In genomic region chr1:23799570-23800395, GRCh38 we compare ENCODE assay signal across 8 cellular contexts. TPM values are rescaled to one million over a fixed set of nuclear protein-coding genes. Genes with fewer than 3 reads are reported as not detected.
DNase-seq lines count a peak whose midpoint lies in the region; ATAC-seq and TF ChIP-seq lines count a peak whose summit lies in the region.

No MANE protein-coding gene starts in this region.

- TF ChIP-seq RAD21 in liver (IDR thresholded peaks at IDR 0.05) = peak in 1 of 2 donors; percentile 17

- TF ChIP-seq CTCF in RWPE2 (IDR thresholded peaks at IDR 0.05; ENCODE audit: poor library complexity, severe bottlenecking) (no peak), choroid plexus epithelial cell (conservative IDR thresholded peaks at IDR 0.05; ENCODE audit: low read depth, low read length) (no peak), liver (IDR thresholded peaks at IDR 0.05; ENCODE audit: low read depth, low read length, missing input control) (no peak)

- H3K9ac ChIP-seq in liver (ENCODE audit: low read depth in 1 of 2, low read length in 2 of 2) = peak overlapping the region; percentile 62 to 96

- 3% methylated on average over 47 of the region's 47 CpGs for WGBS in liver

- peaks cover 8% of the 10 kb centered on the region for H3K4me1 ChIP-seq in RWPE2 (ENCODE audit: insufficient read depth, poor library complexity, severe bottlenecking)
- H3K4me1 ChIP-seq in liver (ENCODE audit: control insufficient read depth in 4 of 4, insufficient read depth in 4 of 4, low read length in 3 of 4) = peaks cover 12 to 50% (median 41%) of the 10 kb centered on the region in 4 donors

- ATAC-seq in HG03039 (IDR thresholded peaks at IDR 0.05; ENCODE audit: unreplicated experiment) = peak; percentile 2
- peak; percentile 81 for ATAC-seq in RWPE2 (ENCODE audit: low read depth)

- DNase-seq in activated CD8-positive, alpha-beta memory T cell treated with anti-CD3 and anti-CD28 coated beads for 24 hours = peak; percentile 72
- DNase-seq in activated CD8-positive, alpha-beta memory T cell treated with anti-CD3 and anti-CD28 coated beads, Interleukin-2, amount 50 U/mL, for 4 hours = no peak
- peak; percentile 97 for DNase-seq in RWPE2 (ENCODE audit: low spot score)
- DNase-seq in choroid plexus epithelial cell (ENCODE audit: low read depth) = peak; percentile 71
- peak; percentile 31 for DNase-seq in stromal cell of bone marrow (ENCODE audit: low read depth)
- no peak for DNase-seq in KG1 (lab: John Stamatoyannopoulos, UW)

- no peaks in the 10 kb centered on the region for H3K9me3 ChIP-seq in RWPE2 (ENCODE audit: severe bottlenecking)
- no peaks in the 10 kb centered on the region for H3K9me3 ChIP-seq in liver (ENCODE audit: control insufficient read depth in 4 of 4, low read length in 3 of 4)

- H3K36me3 ChIP-seq in RWPE2 (ENCODE audit: low read depth) (peaks cover 37% of the 10 kb centered on the region), liver (ENCODE audit: control insufficient read depth in 4 of 4, insufficient read depth in 3 of 4, low read depth in 1 of 4, low read length in 3 of 4) (peaks cover 2 to 27% (median 10%) of the 10 kb centered on the region in 4 donors)

- H3K27me3 ChIP-seq in RWPE2 (ENCODE audit: insufficient read depth, poor library complexity, severe bottlenecking) = no peaks in the 10 kb centered on the region
- H3K27me3 ChIP-seq in liver (ENCODE audit: control insufficient read depth in 4 of 4, insufficient read depth in 4 of 4, low read length in 3 of 4) = no peaks in the 10 kb centered on the region

- H3K27ac ChIP-seq in RWPE2 (ENCODE audit: poor library complexity, severe bottlenecking) (peak overlapping the region; percentile 94), liver (ENCODE audit: low read depth in 1 of 2, low read length in 2 of 2) (peak overlapping the region; percentile 99 to 100)

- H3K4me3 ChIP-seq in RWPE2 (ENCODE audit: severe bottlenecking) = peak overlapping the region; percentile 70
- H3K4me3 ChIP-seq in choroid plexus epithelial cell (ENCODE audit: low read depth, low read length) = peak overlapping the region; percentile 79
- H3K4me3 ChIP-seq in liver (ENCODE audit: low read depth in 1 of 3, low read length in 3 of 3) = peak overlapping the region; percentile 80 to 91 (median 80)

TF ChIP-seq in liver, 16 proteins besides CTCF, POLR2A, EP300 and RAD21:
- TF ChIP-seq YY1 (IDR thresholded peaks at IDR 0.05) (peak; percentile 33), HNF4G (IDR thresholded peaks at IDR 0.05) (peak; percentile 45), HNF4A (conservative IDR thresholded peaks at IDR 0.05) (peak; percentile 71 to 75), SP1 (IDR thresholded peaks at IDR 0.05) (peak; percentile 63), TAF1 (conservative IDR thresholded peaks at IDR 0.05) (no peak), RXRA (IDR thresholded peaks at IDR 0.05) (no peak), GABPA (IDR thresholded peaks at IDR 0.05 in 1 of 2, conservative IDR thresholded peaks at IDR 0.05 in 1 of 2) (no peak), FOXA1 (IDR thresholded peaks at IDR 0.05) (no peak), EGR1 (IDR thresholded peaks at IDR 0.05; ENCODE audit: low read depth in 2 of 2) (peak; percentile 3 to 57), FOXA2 (IDR thresholded peaks at IDR 0.05) (no peak), NR2F2 (IDR thresholded peaks at IDR 0.05) (no peak), JUND (IDR thresholded peaks at IDR 0.05) (no peak), ZBTB33 (IDR thresholded peaks at IDR 0.05) (no peak)
- TF ChIP-seq, protein P1, sequence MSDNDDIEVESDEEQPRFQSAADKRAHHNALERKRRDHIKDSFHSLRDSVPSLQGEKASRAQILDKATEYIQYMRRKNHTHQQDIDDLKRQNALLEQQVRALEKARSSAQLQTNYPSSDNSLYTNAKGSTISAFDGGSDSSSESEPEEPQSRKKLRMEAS (IDR thresholded peaks at IDR 0.05) = no peak
- TF ChIP-seq, protein P2, sequence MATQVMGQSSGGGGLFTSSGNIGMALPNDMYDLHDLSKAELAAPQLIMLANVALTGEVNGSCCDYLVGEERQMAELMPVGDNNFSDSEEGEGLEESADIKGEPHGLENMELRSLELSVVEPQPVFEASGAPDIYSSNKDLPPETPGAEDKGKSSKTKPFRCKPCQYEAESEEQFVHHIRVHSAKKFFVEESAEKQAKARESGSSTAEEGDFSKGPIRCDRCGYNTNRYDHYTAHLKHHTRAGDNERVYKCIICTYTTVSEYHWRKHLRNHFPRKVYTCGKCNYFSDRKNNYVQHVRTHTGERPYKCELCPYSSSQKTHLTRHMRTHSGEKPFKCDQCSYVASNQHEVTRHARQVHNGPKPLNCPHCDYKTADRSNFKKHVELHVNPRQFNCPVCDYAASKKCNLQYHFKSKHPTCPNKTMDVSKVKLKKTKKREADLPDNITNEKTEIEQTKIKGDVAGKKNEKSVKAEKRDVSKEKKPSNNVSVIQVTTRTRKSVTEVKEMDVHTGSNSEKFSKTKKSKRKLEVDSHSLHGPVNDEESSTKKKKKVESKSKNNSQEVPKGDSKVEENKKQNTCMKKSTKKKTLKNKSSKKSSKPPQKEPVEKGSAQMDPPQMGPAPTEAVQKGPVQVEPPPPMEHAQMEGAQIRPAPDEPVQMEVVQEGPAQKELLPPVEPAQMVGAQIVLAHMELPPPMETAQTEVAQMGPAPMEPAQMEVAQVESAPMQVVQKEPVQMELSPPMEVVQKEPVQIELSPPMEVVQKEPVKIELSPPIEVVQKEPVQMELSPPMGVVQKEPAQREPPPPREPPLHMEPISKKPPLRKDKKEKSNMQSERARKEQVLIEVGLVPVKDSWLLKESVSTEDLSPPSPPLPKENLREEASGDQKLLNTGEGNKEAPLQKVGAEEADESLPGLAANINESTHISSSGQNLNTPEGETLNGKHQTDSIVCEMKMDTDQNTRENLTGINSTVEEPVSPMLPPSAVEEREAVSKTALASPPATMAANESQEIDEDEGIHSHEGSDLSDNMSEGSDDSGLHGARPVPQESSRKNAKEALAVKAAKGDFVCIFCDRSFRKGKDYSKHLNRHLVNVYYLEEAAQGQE (IDR thresholded peaks at IDR 0.05) = peak; percentile 19
- TF ChIP-seq, protein P3, sequence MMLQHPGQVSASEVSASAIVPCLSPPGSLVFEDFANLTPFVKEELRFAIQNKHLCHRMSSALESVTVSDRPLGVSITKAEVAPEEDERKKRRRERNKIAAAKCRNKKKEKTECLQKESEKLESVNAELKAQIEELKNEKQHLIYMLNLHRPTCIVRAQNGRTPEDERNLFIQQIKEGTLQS (IDR thresholded peaks at IDR 0.05) = no peak

RNA-seq across cellular contexts. Expression of gene GALE, which starts 0.8 kb away (rescaled TPM):
- 10 to 100 TPM; 22.9 to 43.4 TPM for total RNA-seq in liver
- 10 to 100 TPM; 37.0 to 40.4 TPM for polyA plus RNA-seq in liver

RNA-seq across cellular contexts. Expression of gene LYPLA2, which starts 8.8 kb away (rescaled TPM):
- total RNA-seq in liver = 10 to 100 TPM; 26.3 to 33.9 TPM
- polyA plus RNA-seq in liver = 10 to 100 TPM; 52.6 to 71.1 TPM

RNA-seq across cellular contexts. Expression of gene PITHD1, which starts 21.6 kb away (rescaled TPM):
- 10 to 100 TPM; 28.4 to 86.4 TPM for total RNA-seq in liver
- polyA plus RNA-seq in liver = 10 to 100 TPM; 17.1 to 21.1 TPM

RNA-seq across cellular contexts. Expression of gene HMGCL, which starts 25.4 kb away (rescaled TPM):
- total RNA-seq in liver = 100 to 1,000 TPM in 1 of 2 donors, 10 to 100 TPM in 1; 68.2 to 111 TPM
- polyA plus RNA-seq in liver = 100 to 1,000 TPM; 187 to 198 TPM

RNA-seq across cellular contexts. Expression of gene ELOA, which starts 56.5 kb away (rescaled TPM):
- 10 to 100 TPM; 11.1 to 34.9 TPM for total RNA-seq in liver
- 10 to 100 TPM; 20.9 to 27.8 TPM for polyA plus RNA-seq in liver

Comparison
In these comparisons a context has a peak if more than half of its experiments do, and no peak if none do; other contexts are left out.
1. DNase-seq: peak in activated CD8-positive, alpha-beta memory T cell treated with anti-CD3 and anti-CD28 coated beads for 24 hours (single experiment), RWPE2 (single experiment), choroid plexus epithelial cell (single experiment) and stromal cell of bone marrow (single experiment); none in activated CD8-positive, alpha-beta memory T cell treated with anti-CD3 and anti-CD28 coated beads, Interleukin-2, amount 50 U/mL, for 4 hours (single experiment) and KG1 (single experiment).
2. Peak in every context shown above with its lines, with median percentiles within 50 percentile points of each other: H3K4me3 ChIP-seq.